Comparison of ENCODE assay signal across 1 cellular context in genomic region chr17:17591408-17592265, GRCh38.
TF ChIP-seq lines count a peak whose summit lies in the region.

PEMT (minus strand) TSS chr17:17591708; CDS start chr17:17591626, 82 bp downstream.

TF ChIP-seq in K562, 482 proteins besides CTCF, POLR2A, EP300 and RAD21 (continued from another document and continues in another):
- TF ChIP-seq CTCFL (IDR thresholded peaks at IDR 0.05; ENCODE audit: borderline replicate concordance, insufficient read depth, low read depth, low read length, poor library complexity, severe bottlenecking) (peak; percentile 47), SMAD1 (IDR thresholded peaks at IDR 0.05; ENCODE audit: low read depth, low read length, partially characterized antibody) (no peak), SETDB1 (IDR thresholded peaks at IDR 0.05; ENCODE audit: low read length) (no peak), ZZZ3 (IDR thresholded peaks at IDR 0.05) (no peak), CAMTA2 (CRISPR knock-in tag; conservative IDR thresholded peaks at IDR 0.05) (no peak), MED1 (CRISPR knock-in tag; IDR thresholded peaks at IDR 0.05; ENCODE audit: borderline replicate concordance) (no peak), JUND (IDR thresholded peaks at IDR 0.05; ENCODE audit: borderline replicate concordance, low read depth, low read length) (0 out of 2 replicates have a peak, but pooled peaks have one; percentile 17), JUND (tag; IDR thresholded peaks at IDR 0.05; ENCODE audit: borderline replicate concordance, low read depth, low read length) (no peak), MCM5 (IDR thresholded peaks at IDR 0.05; ENCODE audit: low read depth) (no peak), CEBPB (tag; IDR thresholded peaks at IDR 0.05) (no peak), RREB1 (CRISPR knock-in tag; IDR thresholded peaks at IDR 0.05) (no peak), PTRF (tag; IDR thresholded peaks at IDR 0.05) (no peak), ZFP1 (CRISPR knock-in tag; IDR thresholded peaks at IDR 0.05) (no peak), CHD4 (IDR thresholded peaks at IDR 0.05; ENCODE audit: insufficient read depth, insufficient replicate concordance, low read depth, low read length, poor library complexity, severe bottlenecking) (no peak), USF1 (CRISPR knock-in tag; IDR thresholded peaks at IDR 0.05) (0 out of 2 replicates have a peak, but pooled peaks have one; percentile 6), TARDBP (IDR thresholded peaks at IDR 0.05) (no peak; the same call in 1 of the 2 replicates), SNIP1 (IDR thresholded peaks at IDR 0.05; ENCODE audit: low read depth) (no peak), ZNF644 (tag; IDR thresholded peaks at IDR 0.05; ENCODE audit: low read depth) (peak; percentile 97), THAP12 (CRISPR knock-in tag; IDR thresholded peaks at IDR 0.05) (no peak), ZBTB8A (IDR thresholded peaks at IDR 0.05; ENCODE audit: partially characterized antibody) (peak; percentile 52), ESRRB (CRISPR knock-in tag; IDR thresholded peaks at IDR 0.05; ENCODE audit: borderline replicate concordance) (no peak), NR2C1 (IDR thresholded peaks at IDR 0.05) (peak; percentile 90), NR2C1 (tag; IDR thresholded peaks at IDR 0.05) (peak; percentile 95), SMC3 (conservative IDR thresholded peaks at IDR 0.05; ENCODE audit: insufficient read depth, low read depth, low read length) (0 out of 2 replicates have a peak, but pooled peaks have one; percentile 11), GTF3C2 (IDR thresholded peaks at IDR 0.05; ENCODE audit: borderline replicate concordance, extremely low read depth, insufficient read length) (no peak), ERF (CRISPR knock-in tag; IDR thresholded peaks at IDR 0.05) (no peak), NFE2 (IDR thresholded peaks at IDR 0.05; ENCODE audit: low read depth) (peak; percentile 7; the same call in 1 of the 2 replicates), CREBBP (IDR thresholded peaks at IDR 0.05; ENCODE audit: low read depth, low read length) (no peak), AFF4 (CRISPR knock-in tag; IDR thresholded peaks at IDR 0.05) (0 out of 2 replicates have a peak, but pooled peaks have one; percentile 60), ADNP (tag; IDR thresholded peaks at IDR 0.05) (no peak), NONO (IDR thresholded peaks at IDR 0.05; ENCODE audit: low read depth in 2 of 2, low read length in 1 of 2) (no peak), ATF6 (CRISPR knock-in tag; IDR thresholded peaks at IDR 0.05) (no peak)
